ENCODE assay signal across 26 cellular contexts in the genomic region with DNA sequence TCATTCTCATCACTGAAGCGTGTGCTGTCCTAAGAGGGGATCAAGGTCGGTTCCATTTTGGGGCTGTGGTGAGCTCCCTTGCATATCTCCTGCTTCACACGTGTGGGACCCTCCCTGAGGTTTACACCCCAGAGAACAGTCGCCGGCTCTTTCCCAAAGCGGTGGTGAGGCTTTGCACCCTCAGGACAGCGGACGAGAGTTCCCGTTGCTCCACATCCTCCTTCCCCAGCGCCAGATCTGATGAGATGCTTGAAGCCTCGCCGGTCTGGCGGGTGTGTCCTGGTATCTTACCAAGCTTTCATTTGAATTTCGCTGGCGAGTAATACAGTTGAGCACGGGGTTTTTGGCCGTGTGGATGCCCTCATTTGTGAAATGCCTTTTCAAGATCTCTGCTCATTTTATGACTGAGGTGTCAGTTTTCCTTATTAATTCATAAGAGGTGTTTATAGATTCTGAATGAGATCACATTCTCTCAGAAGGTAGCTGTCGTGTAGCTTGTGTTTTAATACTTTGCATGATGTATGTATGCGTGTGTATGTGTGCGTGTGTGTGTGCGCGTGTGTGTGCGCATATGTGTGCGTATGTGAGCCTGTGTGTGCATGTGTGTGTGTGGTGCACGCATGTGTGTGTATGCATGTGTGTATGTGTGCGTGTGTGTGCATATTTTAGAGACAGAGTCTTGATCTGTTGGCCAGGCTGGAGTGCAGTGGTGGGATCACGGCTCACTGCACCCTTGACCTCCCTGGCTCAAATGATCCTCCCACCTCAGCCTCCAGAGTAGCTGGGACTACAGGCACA. TPM values are rescaled to one million over a fixed set of nuclear protein-coding genes. Genes with fewer than 3 reads are reported as not detected.
A peak's percentile ranks its signal among the peaks of the same experiment; 100 is the strongest.
DNase-seq lines count a peak whose midpoint lies in the region; ATAC-seq, FAIRE-seq and TF ChIP-seq lines count a peak whose summit lies in the region.
"Had no signal": no experiment of that assay in that cellular context is flagged by ENCODE, and none has a peak within 500 bp of the region (broad histone marks: within the 10 kb centered on the region; RNA-seq: fewer than 3 reads in every experiment).

No MANE protein-coding gene starts in this region.

- 82 to 93% (median 92%) methylated on average over 27 of the region's 27 CpGs for WGBS in heart left ventricle, 4 donors
- 77% methylated on average over 27 of the region's 27 CpGs for whole genome bisulfite sequencing in HepG2 (ENCODE audit: low lambda C conversion rate)

- peak in 3 of 5 donors; percentile 7 to 27 (median 14) for DNase-seq in heart left ventricle
- DNase-seq in Right ventricle myocardium inferior (ENCODE audit: missing footprints), result no peak
- peak; percentile 4 for DNase-seq in WERI-Rb-1
- DNase-seq in HepG2 (ENCODE audit: low spot score), result no peak
- DNase-seq in upper lobe of right lung, result peak; percentile 40
- DNase-seq in stimulated activated naive CD8-positive, alpha-beta T cell treated with anti-CD3 and anti-CD28 coated beads, Interleukin-15, Interleukin-2, amounts not matched to agents 100 U/mL and 50 U/mL, for 24 hours, result no peak
- no peak for DNase-seq in NK-92 treated with Interleukin-12 subunit alpha and Interleukin-12 subunit beta, amount 100 ng/mL, for 24 hours (lab: John Stamatoyannopoulos, UW)
- DNase-seq: activated B cell treated with CpG ODN at 0.5 μM for 24 hours; activated CD4-positive, alpha-beta memory T cell treated with anti-CD3 and anti-CD28 coated beads for 36 hours; activated naive CD4-positive, alpha-beta T cell; amygdala; Calu3; cortex of kidney; EL; islet precursor cell; NCI-H2029 treated with DMSO at 0.1 percent for 48 hours; NCI-H345; NCI-H748 treated with DMSO at 0.1 percent for 48 hours; small intestine; stimulated activated CD4-positive, alpha-beta T cell treated with anti-CD3 and anti-CD28 coated beads, Interleukin-2, amount 100 ng/mL, for 24 hours had no signal

- in situ Hi-C loops in HepG2 (cut with HindIII; ENCODE audit: extremely low pct_ligation_motif_present, low pct_unique_long_range_greater_than_20kb), result no loop called here

- CTCF ChIA-PET in HepG2 (lab: Yijun Ruan, JAX; ENCODE audit: low intra/inter-chr PET ratio, low total read pairs), result no interaction called here

- H3K27ac ChIP-seq in heart left ventricle (no peak overlapping the region), WERI-Rb-1 (no peak overlapping the region), HepG2 (ENCODE audit: extremely low read length, insufficient read depth, low read length) (no peak overlapping the region), upper lobe of right lung (no peak overlapping the region)
- H3K27ac ChIP-seq: C4-2B, gastroesophageal sphincter, neutrophil had no signal

- no peaks in the 10 kb centered on the region for H4K20me1 ChIP-seq in HepG2 (ENCODE audit: insufficient read depth, low read length)

- ATAC-seq in heart left ventricle (no peak), Right ventricle myocardium inferior (no peak), HepG2 (no peak), upper lobe of right lung (no peak), HG03280 (IDR thresholded peaks at IDR 0.05; ENCODE audit: unreplicated experiment) (no peak)
- ATAC-seq in stimulated activated naive CD8-positive, alpha-beta T cell treated with anti-CD3 and anti-CD28 coated beads, Interleukin-15, Interleukin-2, amounts not matched to agents 100 U/mL and 50 U/mL, for 24 hours, result no peak
- ATAC-seq: gastroesophageal sphincter had no signal

- H3K4me1 ChIP-seq in heart left ventricle (no peaks in the 10 kb centered on the region), HepG2 (ENCODE audit: insufficient read depth, low read length) (peaks cover 5% of the 10 kb centered on the region; the same call in 1 of the 2 replicates), upper lobe of right lung (no peaks in the 10 kb centered on the region)
- H3K4me1 ChIP-seq: gastroesophageal sphincter had no signal

- no peak for FAIRE-seq in HepG2 (lab: Jason Lieb, UNC)
- FAIRE-seq: bronchial epithelial cell, endometrium, small intestine had no signal

- H3K4me2 ChIP-seq in HepG2 (ENCODE audit: low read depth, low read length), result no peak overlapping the region

- TF ChIP-seq RAD21 in HepG2 (CRISPR knock-in tag; IDR thresholded peaks at IDR 0.05), result no peak

- no peaks in the 10 kb centered on the region for H3K36me3 ChIP-seq in heart left ventricle
- H3K36me3 ChIP-seq in WERI-Rb-1, result peaks cover 35% of the 10 kb centered on the region
- no peaks in the 10 kb centered on the region for H3K36me3 ChIP-seq in HepG2 (replicated peaks in 1 of 2; ENCODE audit: control insufficient read depth in 1 of 2, insufficient read depth in 2 of 2, low read length in 2 of 2)
- H3K36me3 ChIP-seq in upper lobe of right lung, result no peaks in the 10 kb centered on the region
- H3K36me3 ChIP-seq: gastroesophageal sphincter, neutrophil had no signal

- H3K4me3 ChIP-seq in heart left ventricle (no peak overlapping the region), WERI-Rb-1 (ENCODE audit: low read depth, low read length) (no peak overlapping the region), HepG2 (replicated peaks in 1 of 3; ENCODE audit: insufficient read depth in 1 of 3, low read depth in 2 of 3, low read length in 3 of 3) (no peak overlapping the region), upper lobe of right lung (no peak overlapping the region)
- H3K4me3 ChIP-seq: gastroesophageal sphincter had no signal

- no TSS peak for BruUV-seq in HepG2 (replicated peaks; lab: Mats Ljungman, UMichigan)

- intact Hi-C loops in heart left ventricle (cut with DNase I) (no loop called here), Right ventricle myocardium inferior (cut with DNase I) (no loop called here), HepG2 (cut with micrococcal nuclease; ENCODE audit: unreplicated experiment) (no loop called here), upper lobe of right lung (cut with DNase I) (no loop called here)

- TF ChIP-seq EP300 in HepG2 (IDR thresholded peaks at IDR 0.05; ENCODE audit: low read depth in 2 of 2, low read length in 2 of 2) (no peak), HepG2 (CRISPR knock-in tag; IDR thresholded peaks at IDR 0.05; ENCODE audit: borderline replicate concordance) (no peak)

- H3K27me3 ChIP-seq in heart left ventricle (no peaks in the 10 kb centered on the region), WERI-Rb-1 (ENCODE audit: insufficient read depth, low read depth, severe bottlenecking) (no peaks in the 10 kb centered on the region), HepG2 (ENCODE audit: control insufficient read depth in 1 of 2, insufficient read depth in 2 of 2, low read length in 2 of 2) (peaks cover 0 to 12% of the 10 kb centered on the region in 2 experiments; a peak in 1 of 5 replicates), upper lobe of right lung (no peaks in the 10 kb centered on the region)

- H2AFZ ChIP-seq in HepG2 (ENCODE audit: low read length), result no peak overlapping the region

- no peak overlapping the region for H3K9ac ChIP-seq in HepG2 (ENCODE audit: insufficient read depth, low read depth, low read length)

- TF ChIP-seq POLR2A in heart left ventricle (IDR thresholded peaks at IDR 0.05) (no peak), HepG2 (IDR thresholded peaks at IDR 0.05; ENCODE audit: insufficient read depth in 1 of 2, low read depth in 2 of 2, low read length in 2 of 2) (no peak)

- TF ChIP-seq CTCF in heart left ventricle (IDR thresholded peaks at IDR 0.05), result no peak
- no peak for TF ChIP-seq CTCF in WERI-Rb-1 (IDR thresholded peaks at IDR 0.05; ENCODE audit: low read depth, low read length)
- TF ChIP-seq CTCF in HepG2 (CRISPR knock-in tag; IDR thresholded peaks at IDR 0.05), result no peak
- no peak for TF ChIP-seq CTCF in upper lobe of right lung (IDR thresholded peaks at IDR 0.05)

- peaks cover 0 to 23% (median 7%) of the 10 kb centered on the region in 12 donors for H3K9me3 ChIP-seq in heart left ventricle
- peaks cover 10% of the 10 kb centered on the region for H3K9me3 ChIP-seq in WERI-Rb-1 (ENCODE audit: severe bottlenecking)
- H3K9me3 ChIP-seq in HepG2 (ENCODE audit: low read length), result peaks cover 8% of the 10 kb centered on the region
- H3K9me3 ChIP-seq in upper lobe of right lung, result peaks cover 6% of the 10 kb centered on the region
- H3K9me3 ChIP-seq: neutrophil had no signal

- POLR2A ChIA-PET in HepG2 (lab: Yijun Ruan, JAX), result no interaction called here

- no peaks in the 10 kb centered on the region for H3K79me2 ChIP-seq in HepG2 (ENCODE audit: insufficient read depth, low read length)

RNA-seq across cellular contexts. Expression of a gene that starts 30.7 kb away (rescaled TPM):
- total RNA-seq in heart left ventricle (10 to 100 TPM in 1 of 9 donors, 1 to 10 TPM in 8; 3.8 to 18.6 (median 6.8) TPM), Right ventricle myocardium inferior (10.7 TPM), HepG2 (2016; rRNA removed; fragmentation: Illumina TruSeq; extraction: Trizol) (0.13 and 0.18 TPM in 2 replicates), upper lobe of right lung (4.3 TPM)
- polyA plus RNA-seq in heart left ventricle (1 to 10 TPM; 2.6 to 5.9 TPM), HepG2 (2011; rRNA removed) (0.13 and 1.5 TPM in 2 replicates)
- 0.10 TPM in 1 of 2 replicates, not detected in the other for total RNA-seq in HepG2 (2016; cell fraction: cytosol; rRNA removed; fragmentation: Illumina TruSeq; extraction: Trizol; ENCODE audit: low read depth)
- 0.21 and 0.28 TPM in 2 replicates for total RNA-seq in HepG2 (2016; cell fraction: insoluble cytoplasmic fraction; rRNA removed; fragmentation: Illumina TruSeq; extraction: Trizol)
- total RNA-seq in HepG2 (2016; cell fraction: membrane; rRNA removed; fragmentation: Illumina TruSeq; extraction: Trizol), result 0.10 and 0.12 TPM in 2 replicates
- 0.13 and 0.19 TPM in 2 replicates for total RNA-seq in HepG2 (2016; cell fraction: nucleus; rRNA removed; fragmentation: Illumina TruSeq; extraction: Trizol)
- 0.32 and 1.0 TPM in 2 replicates for polyA plus RNA-seq in HepG2 (2011; cell fraction: cytosol; rRNA removed)
- 0.48 and 1.6 TPM in 2 replicates for polyA plus RNA-seq in HepG2 (2011; cell fraction: nucleus; rRNA removed)
- 0.28 and 1.0 TPM in 2 replicates for polyA plus RNA-seq in HepG2 (2012)
- polyA plus RNA-seq in HepG2 (2016; cell fraction: cytosol; fragmentation: Illumina TruSeq; extraction: Trizol; ENCODE audit: low read depth), result 0.03 and 0.05 TPM in 2 replicates
- 0.22 and 0.29 TPM in 2 replicates for polyA plus RNA-seq in HepG2 (2016; cell fraction: insoluble cytoplasmic fraction; fragmentation: Illumina TruSeq; extraction: Trizol; ENCODE audit: low read depth)
- 0.09 and 0.12 TPM in 2 replicates for polyA plus RNA-seq in HepG2 (2016; cell fraction: membrane; fragmentation: Illumina TruSeq; extraction: Trizol; ENCODE audit: low read depth)
- polyA plus RNA-seq in HepG2 (2016; cell fraction: nucleus; fragmentation: Illumina TruSeq; extraction: Trizol; ENCODE audit: insufficient read depth, low read depth), result 0.27 and 0.31 TPM in 2 replicates
- 0.21 and 0.50 TPM in 2 replicates for polyA minus RNA-seq in HepG2 (2011; rRNA and poly(A)+ RNA removed; ENCODE audit: low replicate concordance)
- 0.18 and 1.1 TPM in 2 replicates for polyA minus RNA-seq in HepG2 (2011; cell fraction: cytosol; rRNA and poly(A)+ RNA removed)
- 0.13 and 0.50 TPM in 2 replicates for polyA minus RNA-seq in HepG2 (2011; cell fraction: nucleus; rRNA and poly(A)+ RNA removed)
- total RNA-seq: activated B cell treated with CpG ODN at 0.5 μM for 24 hours, Calu3 had no signal

Comparison
In these comparisons a context has a peak if more than half of its experiments do, and no peak if none do; other contexts are left out.
1. DNase-seq: peak in heart left ventricle (3 of 5), WERI-Rb-1 (single experiment) and upper lobe of right lung (single experiment); none in Right ventricle myocardium inferior (single experiment), HepG2 (single experiment), stimulated activated naive CD8-positive, alpha-beta T cell treated with anti-CD3 and anti-CD28 coated beads, Interleukin-15, Interleukin-2, amounts not matched to agents 100 U/mL and 50 U/mL, for 24 hours (single experiment) and NK-92 treated with Interleukin-12 subunit alpha and Interleukin-12 subunit beta, amount 100 ng/mL, for 24 hours (single experiment).